Comparison of ENCODE assay signal across 9 cellular contexts in the genomic region with DNA sequence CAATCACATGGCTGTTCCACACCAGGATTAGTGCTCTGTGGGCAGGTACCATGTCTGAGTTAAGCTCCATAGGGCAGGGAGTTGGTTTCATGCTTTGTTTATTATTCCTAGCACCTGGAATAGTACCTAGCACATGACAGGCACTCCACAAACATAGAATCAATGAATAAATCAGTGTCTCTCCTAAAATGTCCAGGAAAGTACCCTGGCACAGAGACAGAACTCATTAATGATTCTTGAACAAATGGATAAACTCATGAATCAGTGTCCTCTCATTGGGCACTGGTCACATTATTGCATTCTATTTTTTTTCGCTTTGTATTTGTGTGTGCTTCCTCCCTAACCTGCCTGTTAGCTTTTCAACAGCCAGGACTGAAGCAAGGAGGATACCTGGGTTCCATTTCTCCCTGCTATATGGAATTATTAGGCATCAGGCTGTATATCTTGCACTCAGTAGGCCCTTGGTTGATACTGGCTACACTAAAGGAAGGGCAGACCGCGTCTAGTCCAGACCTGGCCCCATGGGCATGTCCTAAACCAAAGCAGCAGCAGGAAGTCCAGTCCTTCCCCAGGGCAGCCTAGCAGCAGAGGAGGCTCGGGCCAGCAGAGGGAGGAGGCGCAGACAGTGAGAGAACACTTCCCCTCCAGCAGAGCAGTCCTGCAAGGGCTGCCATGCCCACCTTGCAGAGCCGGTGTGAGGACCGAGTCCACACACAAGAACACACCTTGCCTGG. TPM values are rescaled to one million over a fixed set of nuclear protein-coding genes. Genes with fewer than 3 reads are reported as not detected.
DNase-seq lines count a peak whose midpoint lies in the region; ATAC-seq and TF ChIP-seq lines count a peak whose summit lies in the region.
"Had no signal": no experiment of that assay in that cellular context is flagged by ENCODE, and none has a peak within 500 bp of the region (broad histone marks: within the 10 kb centered on the region; RNA-seq: fewer than 3 reads in every experiment).

No MANE protein-coding gene starts in this region.

- peak overlapping the region in 1 of 2 donors; percentile 46 for H3K9ac ChIP-seq in liver (ENCODE audit: low read depth in 1 of 2, low read length in 2 of 2)

- intact Hi-C loops in body of pancreas (cut with DNase I) (no loop called here), thyroid gland (cut with DNase I) (no loop called here)

- peak overlapping the region; percentile 93 for H3K27ac Mint-ChIP-seq in activated CD4-positive, alpha-beta T cell treated with anti-CD3 and anti-CD28 coated beads, Interleukin-2, amount 10 ng/mL, durations not matched to agents 7 days and 5 days

- H3K4me3 ChIP-seq in body of pancreas (no peak overlapping the region), liver (ENCODE audit: low read depth in 1 of 3, low read length in 3 of 3) (no peak overlapping the region), thyroid gland (replicated peaks in 1 of 3) (no peak overlapping the region)

- peak in 1 of 2 donors; percentile 35 for TF ChIP-seq RAD21 in liver (IDR thresholded peaks at IDR 0.05)

- TF ChIP-seq CTCF in body of pancreas (IDR thresholded peaks at IDR 0.05) (peak in 5 of 7 experiments; percentile 7 to 44 (median 26)), liver (IDR thresholded peaks at IDR 0.05; ENCODE audit: low read depth, low read length, missing input control) (peak; percentile 17), thyroid gland (IDR thresholded peaks at IDR 0.05) (no peak)

- H3K27me3 Mint-ChIP-seq in activated CD4-positive, alpha-beta T cell treated with anti-CD3 and anti-CD28 coated beads, Interleukin-2, amount 10 ng/mL, durations not matched to agents 7 days and 5 days: no peaks in the 10 kb centered on the region

- TF ChIP-seq POLR2A in body of pancreas (IDR thresholded peaks at IDR 0.05) (peak in 2 of 3 donors; percentile 58 to 68), thyroid gland (IDR thresholded peaks at IDR 0.05) (no peak)

- WGBS in body of pancreas, 2 donors: 34 to 47% methylated on average over 6 to 7 of the region's 7 CpGs
- WGBS in liver: 75% methylated on average over 7 of the region's 7 CpGs
- 48 to 73% methylated on average over 7 of the region's 7 CpGs for WGBS in thyroid gland, 2 donors

- H3K36me3 Mint-ChIP-seq in activated CD4-positive, alpha-beta T cell treated with anti-CD3 and anti-CD28 coated beads, Interleukin-2, amount 10 ng/mL, durations not matched to agents 7 days and 5 days (ENCODE audit: low read depth): peaks cover 53% of the 10 kb centered on the region

- H3K36me3 ChIP-seq in body of pancreas (replicated peaks in 1 of 2; ENCODE audit: insufficient read depth in 1 of 2, low read depth in 2 of 2): no peaks in the 10 kb centered on the region
- H3K36me3 ChIP-seq in liver (ENCODE audit: control insufficient read depth in 4 of 4, insufficient read depth in 3 of 4, low read depth in 1 of 4, low read length in 3 of 4): peaks cover 0 to 2% (median 0%) of the 10 kb centered on the region in 4 donors
- peaks cover 21 to 22% of the 10 kb centered on the region in 2 donors for H3K36me3 ChIP-seq in thyroid gland

- H3K9me3 ChIP-seq in body of pancreas (no peaks in the 10 kb centered on the region), liver (ENCODE audit: control insufficient read depth in 4 of 4, low read length in 3 of 4) (no peaks in the 10 kb centered on the region), thyroid gland (no peaks in the 10 kb centered on the region)

- POLR2A ChIA-PET in activated CD4-positive, alpha-beta T cell treated with anti-CD3 and anti-CD28 coated beads, Interleukin-2, amount 10 ng/mL, durations not matched to agents 7 days and 5 days (lab: Charles Lee): no interaction called here

- no peak overlapping the region for H3K4me3 Mint-ChIP-seq in activated CD4-positive, alpha-beta T cell treated with anti-CD3 and anti-CD28 coated beads, Interleukin-2, amount 10 ng/mL, durations not matched to agents 7 days and 5 days

- CTCF ChIA-PET in activated CD4-positive, alpha-beta T cell treated with anti-CD3 and anti-CD28 coated beads, Interleukin-2, amount 10 ng/mL, durations not matched to agents 7 days and 5 days (lab: Charles Lee): interaction anchor here (0.6 to 5.1 kb wide), 17 partner anchors 9 to 500 kb away, joined by 3 to 26 read pairs (median 5); no protein-coding TSS in a partner anchor

- H3K27me3 ChIP-seq in body of pancreas (no peaks in the 10 kb centered on the region), liver (ENCODE audit: control insufficient read depth in 4 of 4, insufficient read depth in 4 of 4, low read length in 3 of 4) (no peaks in the 10 kb centered on the region), thyroid gland (no peaks in the 10 kb centered on the region)

- no peak for DNase-seq in activated CD4-positive, alpha-beta T cell treated with anti-CD3 and anti-CD28 coated beads, Interleukin-2, amount 10 ng/mL, durations not matched to agents 7 days and 5 days
- no peak for DNase-seq in activated CD4-positive, alpha-beta T cell treated with anti-CD3 and anti-CD28 coated beads, Interleukin-2, amount 50 U/mL, for 48 hours
- DNase-seq in body of pancreas (peak in 1 of 4 donors; percentile 47), thyroid gland (no peak), SIG-M5 treated with dmso at 0.1 percent for 504 hours (lab: John Stamatoyannopoulos, UW; ENCODE audit: unreplicated experiment) (no peak)
- DNase-seq in activated CD4-positive, alpha-beta T cell treated with anti-CD3 and anti-CD28 coated beads for 4 hours: no peak
- DNase-seq: activated CD4-positive, CD25-positive, alpha-beta regulatory T cell treated with anti-CD3 and anti-CD28 coated beads, Interleukin-2, amount 50 U/mL, for 72 hours had no signal

- H3K9me3 Mint-ChIP-seq in activated CD4-positive, alpha-beta T cell treated with anti-CD3 and anti-CD28 coated beads, Interleukin-2, amount 10 ng/mL, durations not matched to agents 7 days and 5 days: no peaks in the 10 kb centered on the region

- H3K4me1 ChIP-seq in body of pancreas: peaks cover 68% of the 10 kb centered on the region
- peaks cover 0 to 18% (median 5%) of the 10 kb centered on the region in 4 donors for H3K4me1 ChIP-seq in liver (ENCODE audit: control insufficient read depth in 4 of 4, insufficient read depth in 4 of 4, low read length in 3 of 4)
- peaks cover 46 to 76% of the 10 kb centered on the region in 2 donors for H3K4me1 ChIP-seq in thyroid gland

- H3K27ac ChIP-seq in body of pancreas (peak overlapping the region in 3 of 4 donors; percentile 69 to 80 (median 75)), liver (ENCODE audit: low read depth in 1 of 2, low read length in 2 of 2) (peak overlapping the region; percentile 22 to 29), thyroid gland (peak overlapping the region in 2 of 3 donors; percentile 62 to 71)

- peak; percentile 79 for ATAC-seq in body of pancreas
- ATAC-seq in GM18873 (IDR thresholded peaks at IDR 0.05; ENCODE audit: low FRiP score, unreplicated experiment): no peak

- H3K4me1 Mint-ChIP-seq in activated CD4-positive, alpha-beta T cell treated with anti-CD3 and anti-CD28 coated beads, Interleukin-2, amount 10 ng/mL, durations not matched to agents 7 days and 5 days: peaks cover 80% of the 10 kb centered on the region

TF ChIP-seq in liver, 16 proteins besides CTCF, POLR2A, EP300 and RAD21 (continues in another document):
- TF ChIP-seq, protein P1, sequence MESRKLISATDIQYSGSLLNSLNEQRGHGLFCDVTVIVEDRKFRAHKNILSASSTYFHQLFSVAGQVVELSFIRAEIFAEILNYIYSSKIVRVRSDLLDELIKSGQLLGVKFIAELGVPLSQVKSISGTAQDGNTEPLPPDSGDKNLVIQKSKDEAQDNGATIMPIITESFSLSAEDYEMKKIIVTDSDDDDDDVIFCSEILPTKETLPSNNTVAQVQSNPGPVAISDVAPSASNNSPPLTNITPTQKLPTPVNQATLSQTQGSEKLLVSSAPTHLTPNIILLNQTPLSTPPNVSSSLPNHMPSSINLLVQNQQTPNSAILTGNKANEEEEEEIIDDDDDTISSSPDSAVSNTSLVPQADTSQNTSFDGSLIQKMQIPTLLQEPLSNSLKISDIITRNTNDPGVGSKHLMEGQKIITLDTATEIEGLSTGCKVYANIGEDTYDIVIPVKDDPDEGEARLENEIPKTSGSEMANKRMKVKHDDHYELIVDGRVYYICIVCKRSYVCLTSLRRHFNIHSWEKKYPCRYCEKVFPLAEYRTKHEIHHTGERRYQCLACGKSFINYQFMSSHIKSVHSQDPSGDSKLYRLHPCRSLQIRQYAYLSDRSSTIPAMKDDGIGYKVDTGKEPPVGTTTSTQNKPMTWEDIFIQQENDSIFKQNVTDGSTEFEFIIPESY (IDR thresholded peaks at IDR 0.05): no peak
- TF ChIP-seq GABPA (IDR thresholded peaks at IDR 0.05 in 1 of 2, conservative IDR thresholded peaks at IDR 0.05 in 1 of 2) (no peak), NR2F2 (IDR thresholded peaks at IDR 0.05) (no peak), HNF4G (IDR thresholded peaks at IDR 0.05) (no peak), JUND (IDR thresholded peaks at IDR 0.05) (no peak), FOXA2 (IDR thresholded peaks at IDR 0.05) (no peak), YY1 (IDR thresholded peaks at IDR 0.05) (no peak)
- TF ChIP-seq, protein P2, sequence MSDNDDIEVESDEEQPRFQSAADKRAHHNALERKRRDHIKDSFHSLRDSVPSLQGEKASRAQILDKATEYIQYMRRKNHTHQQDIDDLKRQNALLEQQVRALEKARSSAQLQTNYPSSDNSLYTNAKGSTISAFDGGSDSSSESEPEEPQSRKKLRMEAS (IDR thresholded peaks at IDR 0.05): no peak

RNA-seq across cellular contexts. Expression of a gene that starts 18.4 kb away (rescaled TPM):
- total RNA-seq in activated CD4-positive, alpha-beta T cell treated with anti-CD3 and anti-CD28 coated beads, Interleukin-2, amount 10 ng/mL, durations not matched to agents 7 days and 5 days: 100 to 1,000 TPM; 218 to 232 TPM
- total RNA-seq in body of pancreas: 10 to 100 TPM; 26.2 to 26.7 TPM
- total RNA-seq in liver: 10 to 100 TPM in 1 of 2 donors, 1 to 10 TPM in 1; 7.1 to 14.7 TPM
- 1 to 10 TPM; 3.5 to 7.2 TPM for polyA plus RNA-seq in liver
- total RNA-seq in thyroid gland: 10 to 100 TPM; 44.5 to 61.9 (median 52.6) TPM

RNA-seq across cellular contexts. Expression of a gene that starts 28.3 kb away (rescaled TPM):
- 1 to 10 TPM; 7.9 to 9.1 TPM for total RNA-seq in activated CD4-positive, alpha-beta T cell treated with anti-CD3 and anti-CD28 coated beads, Interleukin-2, amount 10 ng/mL, durations not matched to agents 7 days and 5 days
- total RNA-seq in body of pancreas (10 to 100 TPM; 12.7 to 22.1 TPM), liver (10 to 100 TPM in 1 of 2 donors, 1 to 10 TPM in 1; 6.1 to 15.4 TPM), thyroid gland (100 to 1,000 TPM in 3 of 4 donors, 10 to 100 TPM in 1; 59.3 to 276 (median 187) TPM)
- polyA plus RNA-seq in liver: 10 to 100 TPM in 1 of 2 donors, 1 to 10 TPM in 1; 8.3 to 10.4 TPM

RNA-seq across cellular contexts. Expression of a gene that starts 42.7 kb away (rescaled TPM):
- total RNA-seq in activated CD4-positive, alpha-beta T cell treated with anti-CD3 and anti-CD28 coated beads, Interleukin-2, amount 10 ng/mL, durations not matched to agents 7 days and 5 days: under 1 TPM in 1 of 2 experiments, not detected in 1; 0.15 TPM
- total RNA-seq in body of pancreas: 10 to 100 TPM; 11.9 to 23.4 TPM
- total RNA-seq in liver: 1 to 10 TPM; 1.3 to 4.3 TPM
- polyA plus RNA-seq in liver: 1 to 10 TPM; 1.3 to 1.6 TPM
- 100 to 1,000 TPM in 2 of 4 donors, 10 to 100 TPM in 2; 87.3 to 178 (median 125) TPM for total RNA-seq in thyroid gland

Comparison
In these comparisons a context has a peak if more than half of its experiments do, and no peak if none do; other contexts are left out.
1. CTCF ChIP-seq: peak in body of pancreas (5 of 7) and liver (single experiment); none in thyroid gland (0 of 6).
2. POLR2A ChIP-seq: peak in body of pancreas (2 of 3); none in thyroid gland (0 of 2).
3. Peak in every context shown above with its lines, with median percentiles within 50 percentile points of each other: H3K27ac ChIP-seq.